In the genomic region with DNA sequence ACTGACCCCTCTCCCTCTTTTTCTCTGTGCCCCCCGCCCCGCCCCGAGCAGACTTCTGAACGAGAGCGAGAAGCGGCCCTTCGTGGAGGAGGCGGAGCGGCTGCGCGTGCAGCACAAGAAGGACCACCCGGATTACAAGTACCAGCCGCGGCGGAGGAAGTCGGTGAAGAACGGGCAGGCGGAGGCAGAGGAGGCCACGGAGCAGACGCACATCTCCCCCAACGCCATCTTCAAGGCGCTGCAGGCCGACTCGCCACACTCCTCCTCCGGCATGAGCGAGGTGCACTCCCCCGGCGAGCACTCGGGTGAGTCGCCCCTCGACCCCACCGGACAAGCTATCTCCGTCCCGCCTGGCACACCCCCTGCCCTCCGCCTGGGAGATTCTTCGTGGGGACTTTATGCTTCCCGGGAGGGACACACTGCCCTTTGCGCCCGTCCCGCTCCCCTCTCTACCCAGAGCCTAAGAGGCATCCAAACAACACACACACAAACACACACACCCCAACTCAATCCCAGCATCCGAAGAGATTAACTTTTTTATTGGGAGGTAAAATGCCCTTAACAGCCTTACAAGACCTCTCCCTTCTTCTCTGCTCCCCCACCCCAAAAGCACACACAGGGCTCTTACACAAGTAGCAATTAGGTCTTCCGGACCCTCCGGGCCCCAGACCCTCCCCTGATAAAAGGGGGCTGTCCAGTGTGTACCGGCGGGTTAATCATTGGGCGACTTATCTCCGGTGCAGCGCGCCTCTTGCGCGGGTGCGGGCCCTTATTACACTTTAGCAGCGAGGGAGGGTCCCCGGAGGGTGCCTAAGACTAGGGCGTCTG, we compare ENCODE assay signal across 10 cellular contexts. TPM values are rescaled to one million over a fixed set of nuclear protein-coding genes. Genes with fewer than 3 reads are reported as not detected.
A peak's percentile ranks its signal among the peaks of the same experiment; 100 is the strongest.
DNase-seq lines count a peak whose midpoint lies in the region; ATAC-seq and TF ChIP-seq lines count a peak whose summit lies in the region.
"Had no signal": no experiment of that assay in that cellular context is flagged by ENCODE, and none has a peak within 500 bp of the region (broad histone marks: within the 10 kb centered on the region; RNA-seq: fewer than 3 reads in every experiment).

No MANE protein-coding gene starts in this region.

- H3K36me3 ChIP-seq in kidney epithelial cell (ENCODE audit: control insufficient read depth, insufficient read depth, low read length), result peaks cover 1% of the 10 kb centered on the region
- H3K36me3 ChIP-seq in tibial artery, result peaks cover 0 to 20% (median 0%) of the 10 kb centered on the region in 3 donors

- no peak for DNase-seq in activated T-cell treated with anti-CD3 and anti-CD28 coated beads, Interleukin-2, amount 50 U/mL, for 24 hours
- DNase-seq in activated T-cell treated with anti-CD3 and anti-CD28 coated beads for 4 hours (no peak), kidney epithelial cell (ENCODE audit: low read depth) (no peak), tibial artery (peak; percentile 35 to 71), kidney glomerular epithelial cell (lab: John Stamatoyannopoulos, UW) (no peak), NCI-H1694 treated with DMSO at 0.1 percent for 48 hours (lab: John Stamatoyannopoulos, UW) (no peak)
- DNase-seq: DND-41 had no signal

- H3K9me3 ChIP-seq in tibial artery, result no peaks in the 10 kb centered on the region

- H3K27ac ChIP-seq in angular gyrus (ENCODE audit: low read depth, low read length) (peak overlapping the region; percentile 86), tibial artery (no peak overlapping the region)

- H3K4me1 ChIP-seq in tibial artery, result peaks cover 0 to 46% (median 34%) of the 10 kb centered on the region in 4 donors

- H3K9me3 Mint-ChIP-seq in activated T-cell treated with anti-CD3 and anti-CD28 coated beads, Interleukin-2, amount 50 U/mL, for 24 hours, result no peaks in the 10 kb centered on the region

- no peaks in the 10 kb centered on the region for H3K36me3 Mint-ChIP-seq in activated T-cell treated with anti-CD3 and anti-CD28 coated beads, Interleukin-2, amount 50 U/mL, for 24 hours (ENCODE audit: low read depth)

- H3K27me3 ChIP-seq in kidney epithelial cell (ENCODE audit: control insufficient read depth, insufficient read depth, low read length), result peaks cover 6% of the 10 kb centered on the region
- peaks cover 0 to 19% of the 10 kb centered on the region in 2 donors for H3K27me3 ChIP-seq in tibial artery

- no peak overlapping the region for H3K4me3 Mint-ChIP-seq in activated T-cell treated with anti-CD3 and anti-CD28 coated beads, Interleukin-2, amount 50 U/mL, for 24 hours

- no peak for ATAC-seq in GM18520 (IDR thresholded peaks at IDR 0.05; ENCODE audit: unreplicated experiment)

- intact Hi-C loops in tibial artery (cut with DNase I; ENCODE audit: low total_unique reads), result no loop called here

- peak overlapping the region; percentile 37 for H3K27ac Mint-ChIP-seq in activated T-cell treated with anti-CD3 and anti-CD28 coated beads, Interleukin-2, amount 50 U/mL, for 24 hours

- peaks cover 13% of the 10 kb centered on the region for H3K4me1 Mint-ChIP-seq in activated T-cell treated with anti-CD3 and anti-CD28 coated beads, Interleukin-2, amount 50 U/mL, for 24 hours (ENCODE audit: low read depth)

- TF ChIP-seq CTCF in kidney epithelial cell (IDR thresholded peaks at IDR 0.05; ENCODE audit: insufficient read depth, low read length, poor library complexity, severe bottlenecking) (no peak), tibial artery (IDR thresholded peaks at IDR 0.05) (no peak)

- H3K4me3 ChIP-seq in kidney epithelial cell (ENCODE audit: low read depth, low read length), result peak overlapping the region; percentile 96
- peak overlapping the region; percentile 51 to 69 for H3K4me3 ChIP-seq in tibial artery

- peaks cover 78% of the 10 kb centered on the region for H3K27me3 Mint-ChIP-seq in activated T-cell treated with anti-CD3 and anti-CD28 coated beads, Interleukin-2, amount 50 U/mL, for 24 hours

RNA-seq across cellular contexts. Expression of gene SOX9, which starts 2.1 kb away (rescaled TPM):
- total RNA-seq in kidney epithelial cell, result 65.9 and 80.0 TPM in 2 replicates
- total RNA-seq: activated CD8-positive, alpha-beta memory T cell treated with anti-CD3 and anti-CD28 coated beads for 36 hours had no signal

Comparison
In these comparisons a context has a peak if more than half of its experiments do, and no peak if none do; other contexts are left out.
1. DNase-seq: peak in tibial artery (2 of 2); none in activated T-cell treated with anti-CD3 and anti-CD28 coated beads, Interleukin-2, amount 50 U/mL, for 24 hours (single experiment), activated T-cell treated with anti-CD3 and anti-CD28 coated beads for 4 hours (single experiment), kidney epithelial cell (single experiment), kidney glomerular epithelial cell (single experiment) and NCI-H1694 treated with DMSO at 0.1 percent for 48 hours (single experiment).